Comparison of ENCODE assay signal across 10 cellular contexts in the genomic region with DNA sequence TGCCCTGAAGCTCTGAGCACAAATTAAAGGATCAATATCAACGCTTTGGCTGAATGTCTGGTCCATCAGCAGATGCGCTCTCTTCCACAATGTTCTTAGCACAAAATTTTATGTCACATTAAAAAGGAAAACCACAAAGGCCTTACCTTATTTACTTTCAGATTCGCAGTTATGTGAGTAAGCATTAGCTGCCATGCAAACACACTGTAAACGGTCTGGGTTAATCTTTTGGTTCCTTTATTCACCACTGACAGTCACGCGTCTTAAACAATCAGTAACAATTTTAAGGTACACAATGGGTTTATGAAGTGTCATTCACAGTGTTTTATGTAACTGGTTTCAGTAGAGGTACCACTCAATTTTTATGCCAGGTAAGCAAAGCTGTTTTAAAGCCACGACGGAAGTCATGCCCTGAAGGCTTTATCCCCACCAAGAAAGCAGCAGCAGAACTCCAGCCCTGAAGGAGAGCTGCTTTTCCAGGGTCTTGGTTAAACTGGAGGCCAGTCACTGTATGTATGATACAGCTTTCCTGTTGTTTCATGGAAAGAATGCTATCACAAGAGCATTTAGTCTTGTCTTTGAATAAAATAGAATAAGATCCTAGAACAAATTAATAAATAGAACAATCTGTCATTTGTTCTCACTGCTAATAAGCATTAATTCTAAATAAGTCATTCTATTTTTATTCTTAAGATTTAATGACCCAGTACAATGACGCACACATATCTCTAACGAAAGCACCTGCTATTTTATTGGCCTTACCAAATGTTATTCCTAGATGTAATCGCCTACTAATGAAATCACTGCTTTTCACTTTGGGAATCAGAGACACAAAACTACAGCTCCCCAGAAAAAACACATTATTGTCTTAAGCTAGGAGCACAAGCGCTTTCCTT.
DNase-seq lines count a peak whose midpoint lies in the region; ATAC-seq and TF ChIP-seq lines count a peak whose summit lies in the region.
"Had no signal": no experiment of that assay in that cellular context is flagged by ENCODE, and none has a peak within 500 bp of the region (broad histone marks: within the 10 kb centered on the region; RNA-seq: fewer than 3 reads in every experiment).

No MANE protein-coding gene starts in this region.

- TF ChIP-seq POLR2A in thyroid gland (IDR thresholded peaks at IDR 0.05) = no peak

- no peaks in the 10 kb centered on the region for H3K9me3 ChIP-seq in CD8-positive, alpha-beta T cell (ENCODE audit: low read length)
- H3K9me3 ChIP-seq in SU-DHL-6 (ENCODE audit: insufficient read depth, low read length) (no peaks in the 10 kb centered on the region), thyroid gland (no peaks in the 10 kb centered on the region)
- H3K9me3 ChIP-seq: BLaER1 had no signal

- H3K36me3 Mint-ChIP-seq in CD8-positive, alpha-beta T cell = peaks cover 52% of the 10 kb centered on the region
- peaks cover 4% of the 10 kb centered on the region for H3K36me3 Mint-ChIP-seq in IgD-negative memory B cell
- H3K36me3 Mint-ChIP-seq in T-helper 2 cell treated with Interferon-gamma antibody and Interleukin-4, amounts not matched to agents 5 μg/mL and 100 μg/mL, for 36 hours (ENCODE audit: low read depth) = peaks cover 19% of the 10 kb centered on the region

- no peaks in the 10 kb centered on the region for H3K9me2 ChIP-seq in SU-DHL-6 (replicated peaks; ENCODE audit: insufficient read depth, low read length)

- H3K27me3 ChIP-seq in CD8-positive, alpha-beta T cell (ENCODE audit: insufficient read depth, low read length) = no peaks in the 10 kb centered on the region
- H3K27me3 ChIP-seq in SU-DHL-6 (ENCODE audit: low read length) = no peaks in the 10 kb centered on the region
- no peaks in the 10 kb centered on the region for H3K27me3 ChIP-seq in brain microvascular endothelial cell (replicated peaks)
- no peaks in the 10 kb centered on the region for H3K27me3 ChIP-seq in thyroid gland
- H3K27me3 ChIP-seq: BLaER1 had no signal

- peak; percentile 23 for ATAC-seq in CD8-positive, alpha-beta T cell
- ATAC-seq in GM21381 (IDR thresholded peaks at IDR 0.05; ENCODE audit: unreplicated experiment) = peak; percentile 59

- H3K9me3 Mint-ChIP-seq in CD8-positive, alpha-beta T cell = no peaks in the 10 kb centered on the region
- H3K9me3 Mint-ChIP-seq in IgD-negative memory B cell = no peaks in the 10 kb centered on the region
- H3K9me3 Mint-ChIP-seq in T-helper 2 cell treated with Interferon-gamma antibody and Interleukin-4, amounts not matched to agents 5 μg/mL and 100 μg/mL, for 36 hours = no peaks in the 10 kb centered on the region

- no peak overlapping the region for H3K27ac ChIP-seq in CD8-positive, alpha-beta T cell (ENCODE audit: low read depth, low read length)
- H3K27ac ChIP-seq in SU-DHL-6 (ENCODE audit: low read depth, low read length) (peak overlapping the region; percentile 7; the same call in 1 of the 2 replicates), brain microvascular endothelial cell (no peak overlapping the region), thyroid gland (no peak overlapping the region)
- H3K27ac ChIP-seq: BLaER1 had no signal

- 82 to 86% methylated on average over 12 of the region's 12 CpGs for WGBS in thyroid gland, 2 donors

- H3K4me3 Mint-ChIP-seq in CD8-positive, alpha-beta T cell = peak overlapping the region; percentile 37
- peak overlapping the region in 1 of 4 donors; percentile 21 for H3K4me3 Mint-ChIP-seq in IgD-negative memory B cell
- H3K4me3 Mint-ChIP-seq in T-helper 2 cell treated with Interferon-gamma antibody and Interleukin-4, amounts not matched to agents 5 μg/mL and 100 μg/mL, for 36 hours = no peak overlapping the region

- no peak overlapping the region for H2AFZ ChIP-seq in SU-DHL-6 (ENCODE audit: low read depth, low read length, severe bottlenecking)

- no peak for DNase-seq in CD8-positive, alpha-beta T cell
- no peak for DNase-seq in T-helper 2 cell treated with Interferon-gamma antibody and Interleukin-4, amounts not matched to agents 5 μg/mL and 100 μg/mL, for 36 hours (ENCODE audit: low spot score)
- DNase-seq in brain microvascular endothelial cell = no peak
- no peak for DNase-seq in thyroid gland
- DNase-seq in activated CD4-positive, alpha-beta T cell treated with anti-CD3 and anti-CD28 coated beads for 4 hours = no peak
- DNase-seq: cerebellar nuclear complex had no signal

- H4K20me1 ChIP-seq in SU-DHL-6 (ENCODE audit: low read depth, low read length) = no peaks in the 10 kb centered on the region

- peaks cover 2% of the 10 kb centered on the region for H3F3A ChIP-seq in SU-DHL-6 (ENCODE audit: insufficient read depth)

- H3K9ac ChIP-seq in SU-DHL-6 (ENCODE audit: low read length) = no peak overlapping the region
- H3K9ac ChIP-seq: BLaER1 had no signal

- H3K4me1 Mint-ChIP-seq in CD8-positive, alpha-beta T cell (ENCODE audit: low read depth) = peaks cover 25% of the 10 kb centered on the region
- H3K4me1 Mint-ChIP-seq in IgD-negative memory B cell = peaks cover 21 to 32% (median 26%) of the 10 kb centered on the region in 3 donors
- H3K4me1 Mint-ChIP-seq in T-helper 2 cell treated with Interferon-gamma antibody and Interleukin-4, amounts not matched to agents 5 μg/mL and 100 μg/mL, for 36 hours (ENCODE audit: low read depth) = peaks cover 16% of the 10 kb centered on the region

- peaks cover 24% of the 10 kb centered on the region for H3K79me2 ChIP-seq in SU-DHL-6 (ENCODE audit: insufficient read depth, low read length)

- H3K27me3 Mint-ChIP-seq in CD8-positive, alpha-beta T cell (ENCODE audit: low read depth) = no peaks in the 10 kb centered on the region
- H3K27me3 Mint-ChIP-seq in IgD-negative memory B cell = no peaks in the 10 kb centered on the region
- no peaks in the 10 kb centered on the region for H3K27me3 Mint-ChIP-seq in T-helper 2 cell treated with Interferon-gamma antibody and Interleukin-4, amounts not matched to agents 5 μg/mL and 100 μg/mL, for 36 hours (ENCODE audit: low read depth)

- H3K4me2 ChIP-seq in SU-DHL-6 (ENCODE audit: low read depth, low read length, poor library complexity, severe bottlenecking) = no peak overlapping the region
- H3K4me2 ChIP-seq: BLaER1 had no signal

- H3K4me1 ChIP-seq in CD8-positive, alpha-beta T cell (ENCODE audit: insufficient read depth, low read length) = no peaks in the 10 kb centered on the region
- no peaks in the 10 kb centered on the region for H3K4me1 ChIP-seq in thyroid gland

- POLR2A ChIA-PET in CD8-positive, alpha-beta T cell (lab: Charles Lee) = interaction anchor here (0.7 to 1.5 kb wide), 2 partner anchors 28 to 31 kb away, joined by 3 to 4 read pairs; no protein-coding TSS in a partner anchor

- peak overlapping the region; percentile 75 for H3K27ac Mint-ChIP-seq in CD8-positive, alpha-beta T cell
- peak overlapping the region in 2 of 3 donors; percentile 42 to 72 for H3K27ac Mint-ChIP-seq in IgD-negative memory B cell
- no peak overlapping the region for H3K27ac Mint-ChIP-seq in T-helper 2 cell treated with Interferon-gamma antibody and Interleukin-4, amounts not matched to agents 5 μg/mL and 100 μg/mL, for 36 hours

- CTCF ChIA-PET in CD8-positive, alpha-beta T cell (lab: Charles Lee) = interaction anchor here (1.2 to 1.9 kb wide), 3 partner anchors 40 to 235 kb away, joined by 3 to 6 read pairs (median 3); no protein-coding TSS in a partner anchor

- in situ Hi-C loops in brain microvascular endothelial cell (cut with HindIII; ENCODE audit: low pct_ligation_motif_present, low sequenced_read_pairs) = no loop called here

- no peaks in the 10 kb centered on the region for H3K36me3 ChIP-seq in CD8-positive, alpha-beta T cell (ENCODE audit: insufficient read depth, low read length)
- H3K36me3 ChIP-seq in SU-DHL-6 (ENCODE audit: low read length) = no peaks in the 10 kb centered on the region
- no peaks in the 10 kb centered on the region for H3K36me3 ChIP-seq in brain microvascular endothelial cell (replicated peaks)
- no peaks in the 10 kb centered on the region for H3K36me3 ChIP-seq in thyroid gland

- intact Hi-C loops in CD8-positive, alpha-beta T cell (cut with DNase I, micrococcal nuclease) = no loop called here
- intact Hi-C loops in thyroid gland (cut with DNase I) = no loop called here

- no peak for TF ChIP-seq CTCF in CD8-positive, alpha-beta T cell (IDR thresholded peaks at IDR 0.05)
- TF ChIP-seq CTCF in SU-DHL-6 (IDR thresholded peaks at IDR 0.05; ENCODE audit: insufficient read depth, low read length, poor library complexity, severe bottlenecking) (no peak), brain microvascular endothelial cell (IDR thresholded peaks at IDR 0.05; ENCODE audit: low read depth, low read length, missing control alignments) (no peak), thyroid gland (IDR thresholded peaks at IDR 0.05) (no peak)

- no peak overlapping the region for H3K4me3 ChIP-seq in CD8-positive, alpha-beta T cell (ENCODE audit: low read depth, low read length)
- H3K4me3 ChIP-seq in SU-DHL-6 (ENCODE audit: insufficient read depth, low read length, poor library complexity, severe bottlenecking) (no peak overlapping the region), brain microvascular endothelial cell (ENCODE audit: low read depth, low read length) (no peak overlapping the region), thyroid gland (replicated peaks in 1 of 3) (no peak overlapping the region)
- H3K4me3 ChIP-seq: BLaER1 had no signal
